23 cellular contexts compared by ENCODE assay signal in the genomic region with DNA sequence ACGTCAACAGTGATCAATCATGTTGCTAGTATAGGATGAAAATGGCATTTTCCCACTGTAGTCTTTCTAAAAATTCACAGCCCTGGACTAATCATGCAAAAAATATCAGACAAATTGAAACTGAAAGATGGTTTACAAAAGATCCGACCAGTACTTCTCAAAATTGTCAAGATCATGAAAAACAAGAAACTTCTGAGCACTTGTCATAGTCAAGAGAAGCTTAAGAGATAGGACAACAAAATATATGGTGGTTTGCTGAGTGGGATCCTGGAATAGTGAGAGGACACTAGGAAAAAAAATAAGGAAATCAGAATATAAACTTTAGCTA.
"Had no signal": no experiment of that assay in that cellular context is flagged by ENCODE, and none has a peak within 500 bp of the region (broad histone marks: within the 10 kb centered on the region; RNA-seq: fewer than 3 reads in every experiment).

No MANE protein-coding gene starts in this region.

- H3K9ac ChIP-seq: neural progenitor cell, parathyroid adenoma had no signal

- H3K27me3 ChIP-seq: neural progenitor cell, neutrophil, right atrium auricular region, right lobe of liver, tibial nerve, vagina had no signal

- H3K79me2 ChIP-seq: parathyroid adenoma had no signal

- H2AFZ ChIP-seq: parathyroid adenoma had no signal

- H3K4me3 ChIP-seq: left ventricle myocardium inferior, lower lobe of right lung, neural progenitor cell, right atrium auricular region, right lobe of liver, smooth muscle cell, tibial nerve, vagina had no signal

- H3K4me2 ChIP-seq: neural progenitor cell, smooth muscle cell had no signal

- H3K27ac ChIP-seq: left ventricle myocardium inferior, lower lobe of right lung, neural progenitor cell, neutrophil, parathyroid adenoma, right atrium auricular region, right lobe of liver, tibial nerve, vagina had no signal

- DNase-seq: islet precursor cell; left ventricle myocardium inferior; lower lobe of right lung; mammary epithelial cell; mesenchymal stem cell; naive thymus-derived CD8-positive, alpha-beta T cell; occipital lobe; right lobe of liver; stimulated activated CD4-positive, alpha-beta T cell treated with anti-CD3 and anti-CD28 coated beads, Interleukin-1b, Interleukin-23, amount 100 ng/mL, for 48 hours; stimulated activated CD4-positive, alpha-beta T cell treated with anti-CD3 and anti-CD28 coated beads, Interleukin-2, amount 100 ng/mL, for 48 hours; stimulated activated CD4-positive, alpha-beta T cell treated with anti-CD3 and anti-CD28 coated beads, Interleukin-4, amount 100 ng/mL, for 4 hours; stimulated activated CD8-positive, alpha-beta memory T cell treated with anti-CD3 and anti-CD28 coated beads, Interleukin-4, amount 100 ng/mL, for 48 hours; stimulated activated naive CD4-positive, alpha-beta T cell treated with Interleukin-2 at 50 U/mL for 16 hours; stimulated activated naive CD8-positive, alpha-beta T cell treated with anti-CD3 and anti-CD28 coated beads, Interleukin-15, amount 100 ng/mL, for 72 hours; substantia nigra had no signal

- H3K4me1 ChIP-seq: left ventricle myocardium inferior, lower lobe of right lung, neural progenitor cell, parathyroid adenoma, right atrium auricular region, right lobe of liver, vagina had no signal

- H3K36me3 ChIP-seq: left ventricle myocardium inferior, lower lobe of right lung, neural progenitor cell, neutrophil, right atrium auricular region, right lobe of liver, tibial nerve, vagina had no signal

- H3K9me3 ChIP-seq: left ventricle myocardium inferior, lower lobe of right lung, neutrophil, right atrium auricular region, right lobe of liver, vagina had no signal

- ATAC-seq: lower lobe of right lung; naive thymus-derived CD8-positive, alpha-beta T cell; stimulated activated memory B cell treated with anti-CD40 and anti-IgM and Interleukin-4, amounts not matched to agents 10 μg/mL and 1 μg/mL and 100 μg/mL, for 72 hours; stimulated activated naive CD8-positive, alpha-beta T cell treated with anti-CD3 and anti-CD28 coated beads, Interleukin-15, amount 100 ng/mL, for 72 hours had no signal
